33 cellular contexts compared by ENCODE assay signal in the genomic region with DNA sequence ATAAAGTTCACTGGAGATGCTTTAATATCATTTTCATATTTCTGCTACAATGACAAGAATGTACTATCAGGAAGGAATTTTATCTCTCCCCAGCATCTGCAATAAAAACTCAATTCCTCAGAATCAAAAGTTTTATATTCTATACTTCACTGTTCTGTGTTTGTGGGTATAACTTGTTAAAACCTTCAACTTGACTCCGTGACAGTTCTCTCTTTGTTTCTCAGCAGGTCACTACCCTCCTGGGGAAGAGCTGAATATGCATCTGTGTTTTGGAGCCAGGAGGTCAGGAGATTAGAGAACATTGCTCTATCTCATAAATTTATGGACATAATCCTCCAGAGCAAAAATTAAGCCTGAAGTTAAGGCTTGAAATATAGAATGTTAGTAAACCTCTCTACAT.
"Had no signal": no experiment of that assay in that cellular context is flagged by ENCODE, and none has a peak within 500 bp of the region (broad histone marks: within the 10 kb centered on the region; RNA-seq: fewer than 3 reads in every experiment).

No MANE protein-coding gene starts in this region.

- DNase-seq: activated CD4-positive, alpha-beta memory T cell treated with anti-CD3 and anti-CD28 coated beads, Interleukin-2, amount 10 ng/mL, durations not matched to agents 7 days and 5 days; activated CD4-positive, alpha-beta T cell treated with anti-CD3 and anti-CD28 coated beads for 36 hours; activated CD4-positive, alpha-beta T cell treated with anti-CD3 and anti-CD28 coated beads, Interleukin-2, amount 10 ng/mL, durations not matched to agents 24 days and 14 days; activated CD4-positive, CD25-positive, alpha-beta regulatory T cell; activated CD4-positive, CD25-positive, alpha-beta regulatory T cell treated with anti-CD3 and anti-CD28 coated beads, Interleukin-2, amount 50 U/mL, for 72 hours; activated CD8-positive, alpha-beta memory T cell treated with anti-CD3 and anti-CD28 coated beads for 24 hours; activated effector memory CD4-positive, alpha-beta T cell treated with Interleukin-2 at 50 U/mL for 16 hours; activated gamma-delta T cell treated with Interleukin-2 at 50 U/mL for 16 hours; activated naive CD4-positive, alpha-beta T cell treated with anti-CD3 and anti-CD28 coated beads, Interleukin-2, amount 50 U/mL, for 16 hours; activated naive CD4-positive, alpha-beta T cell treated with Interleukin-2 at 50 U/mL for 16 hours; activated T-cell treated with anti-CD3 and anti-CD28 coated beads, Interleukin-2, amount 50 U/mL, for 4 hours; amniotic stem cell; anterior cingulate cortex; brain microvascular endothelial cell; dorsolateral prefrontal cortex; effector memory CD4-positive, alpha-beta T cell; endodermal cell; erythroblast; foreskin keratinocyte; gastrocnemius medialis; glutamatergic neuron; heart left ventricle; T-helper 17 cell; T1000 had no signal

- FAIRE-seq: astrocyte, bronchial epithelial cell had no signal

- H3K27ac ChIP-seq: brain microvascular endothelial cell, coronary artery, dorsolateral prefrontal cortex, esophagus muscularis mucosa, foreskin keratinocyte, gastrocnemius medialis, heart left ventricle had no signal

- H3K27ac Mint-ChIP-seq: activated CD4-positive, alpha-beta memory T cell treated with anti-CD3 and anti-CD28 coated beads, Interleukin-2, amount 10 ng/mL, durations not matched to agents 7 days and 5 days; activated CD4-positive, alpha-beta T cell treated with anti-CD3 and anti-CD28 coated beads for 36 hours; activated CD4-positive, alpha-beta T cell treated with anti-CD3 and anti-CD28 coated beads, Interleukin-2, amount 10 ng/mL, durations not matched to agents 24 days and 14 days; activated naive CD8-positive, alpha-beta T cell; activated T-helper 17 cell treated with anti-CD3 and anti-CD28 coated beads, Interleukin-2, amount 50 U/mL, for 72 hours; dendritic cell treated with granulocyte-macrophage colony-stimulating factor and Interleukin-4, amounts not matched to agents 40 ng/mL and 50 ng/mL, for 4 days; endodermal cell; T-helper 17 cell; T-helper 2 cell treated with Interferon-gamma antibody and Interleukin-4, amounts not matched to agents 5 μg/mL and 100 μg/mL, for 36 hours had no signal

- H3K36me3 ChIP-seq: brain microvascular endothelial cell, esophagus muscularis mucosa, gastrocnemius medialis, heart left ventricle had no signal

- H3K4me1 Mint-ChIP-seq: activated CD4-positive, alpha-beta memory T cell treated with anti-CD3 and anti-CD28 coated beads, Interleukin-2, amount 10 ng/mL, durations not matched to agents 7 days and 5 days; activated CD4-positive, alpha-beta T cell treated with anti-CD3 and anti-CD28 coated beads for 36 hours; activated CD4-positive, alpha-beta T cell treated with anti-CD3 and anti-CD28 coated beads, Interleukin-2, amount 10 ng/mL, durations not matched to agents 24 days and 14 days; activated T-helper 17 cell treated with anti-CD3 and anti-CD28 coated beads, Interleukin-2, amount 50 U/mL, for 72 hours; central memory CD8-positive, alpha-beta T cell; endodermal cell; T-helper 17 cell had no signal

- H3K9me3 Mint-ChIP-seq: activated CD4-positive, alpha-beta memory T cell treated with anti-CD3 and anti-CD28 coated beads, Interleukin-2, amount 10 ng/mL, durations not matched to agents 7 days and 5 days; activated CD4-positive, alpha-beta T cell treated with anti-CD3 and anti-CD28 coated beads, Interleukin-2, amount 10 ng/mL, durations not matched to agents 24 days and 14 days; activated T-cell treated with anti-CD3 and anti-CD28 coated beads, Interleukin-2, amount 50 U/mL, for 4 hours; activated T-helper 17 cell treated with anti-CD3 and anti-CD28 coated beads, Interleukin-2, amount 50 U/mL, for 72 hours; central memory CD8-positive, alpha-beta T cell; T-helper 2 cell treated with Interferon-gamma antibody and Interleukin-4, amounts not matched to agents 5 μg/mL and 100 μg/mL, for 36 hours had no signal

- H3K36me3 Mint-ChIP-seq: activated naive CD8-positive, alpha-beta T cell had no signal

- H3K27me3 ChIP-seq: brain microvascular endothelial cell, esophagus muscularis mucosa, gastrocnemius medialis, heart left ventricle had no signal

- H3K4me1 ChIP-seq: esophagus muscularis mucosa, foreskin keratinocyte, gastrocnemius medialis, heart left ventricle had no signal

- H3K27me3 Mint-ChIP-seq: activated CD4-positive, alpha-beta T cell treated with anti-CD3 and anti-CD28 coated beads, Interleukin-2, amount 10 ng/mL, durations not matched to agents 24 days and 14 days; dendritic cell treated with granulocyte-macrophage colony-stimulating factor and Interleukin-4, amounts not matched to agents 40 ng/mL and 50 ng/mL, for 4 days had no signal

- H3K4me3 Mint-ChIP-seq: activated CD4-positive, alpha-beta memory T cell treated with anti-CD3 and anti-CD28 coated beads, Interleukin-2, amount 10 ng/mL, durations not matched to agents 7 days and 5 days; activated CD4-positive, alpha-beta T cell treated with anti-CD3 and anti-CD28 coated beads for 36 hours; activated CD4-positive, alpha-beta T cell treated with anti-CD3 and anti-CD28 coated beads, Interleukin-2, amount 10 ng/mL, durations not matched to agents 24 days and 14 days; activated naive CD8-positive, alpha-beta T cell; activated T-cell treated with anti-CD3 and anti-CD28 coated beads, Interleukin-2, amount 50 U/mL, for 4 hours; activated T-helper 17 cell treated with anti-CD3 and anti-CD28 coated beads, Interleukin-2, amount 50 U/mL, for 72 hours; central memory CD8-positive, alpha-beta T cell; dendritic cell treated with granulocyte-macrophage colony-stimulating factor and Interleukin-4, amounts not matched to agents 40 ng/mL and 50 ng/mL, for 4 days; endodermal cell; T-helper 17 cell; T-helper 2 cell treated with Interferon-gamma antibody and Interleukin-4, amounts not matched to agents 5 μg/mL and 100 μg/mL, for 36 hours had no signal

- H3K4me3 ChIP-seq: coronary artery, dorsolateral prefrontal cortex, esophagus muscularis mucosa, gastrocnemius medialis, heart left ventricle had no signal

- H3K9me3 ChIP-seq: esophagus muscularis mucosa, gastrocnemius medialis, heart left ventricle had no signal

- ATAC-seq: activated CD4-positive, alpha-beta T cell treated with anti-CD3 and anti-CD28 coated beads for 36 hours; activated T-cell treated with anti-CD3 and anti-CD28 coated beads, Interleukin-2, amount 50 U/mL, for 4 hours; activated T-helper 17 cell treated with anti-CD3 and anti-CD28 coated beads, Interleukin-2, amount 50 U/mL, for 72 hours; foreskin keratinocyte; gastrocnemius medialis; heart left ventricle; T-helper 17 cell had no signal
